Comparison of ENCODE assay signal across 15 cellular contexts in the genomic region with DNA sequence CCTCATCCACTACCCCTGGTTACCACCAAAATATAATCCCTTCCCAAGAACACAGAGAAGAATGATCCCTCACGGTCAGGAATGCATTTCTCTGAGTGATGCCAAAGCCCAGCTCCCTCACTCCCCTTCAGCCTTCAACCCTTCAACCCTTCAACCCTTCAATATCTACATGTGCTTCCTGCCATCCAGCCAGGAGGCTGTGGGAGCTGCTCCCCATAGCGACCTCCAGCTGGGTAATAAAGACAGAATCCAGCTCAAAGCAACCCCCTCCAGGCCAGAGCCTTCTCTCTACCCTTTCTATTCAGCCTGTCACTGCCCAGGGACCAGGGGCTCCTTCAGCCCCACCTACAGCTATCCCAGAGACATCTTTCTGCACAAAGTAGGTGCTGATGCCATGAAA. TPM values are rescaled to one million over a fixed set of nuclear protein-coding genes. Genes with fewer than 3 reads are reported as not detected.
A peak's percentile ranks its signal among the peaks of the same experiment; 100 is the strongest.
DNase-seq lines count a peak whose midpoint lies in the region; ATAC-seq and TF ChIP-seq lines count a peak whose summit lies in the region.
"Had no signal": no experiment of that assay in that cellular context is flagged by ENCODE, and none has a peak within 500 bp of the region (broad histone marks: within the 10 kb centered on the region; RNA-seq: fewer than 3 reads in every experiment).

No MANE protein-coding gene starts in this region.

- intact Hi-C loops in left ventricle myocardium superior (cut with micrococcal nuclease), result no loop called here

- H3K36me3 Mint-ChIP-seq in brain, result peaks cover 37% of the 10 kb centered on the region
- peaks cover 0 to 54% (median 7%) of the 10 kb centered on the region in 3 donors for H3K36me3 Mint-ChIP-seq in naive thymus-derived CD8-positive, alpha-beta T cell
- H3K36me3 Mint-ChIP-seq in type B pancreatic cell, result peaks cover 5% of the 10 kb centered on the region

- H3K27ac Mint-ChIP-seq in brain (peak overlapping the region; percentile 54 to 99 (median 85)), type B pancreatic cell (peak overlapping the region; percentile 73)
- H3K27ac Mint-ChIP-seq in naive thymus-derived CD8-positive, alpha-beta T cell, result peak overlapping the region; percentile 23 to 88 (median 70)

- POLR2A ChIA-PET in naive thymus-derived CD8-positive, alpha-beta T cell (lab: Charles Lee), result interaction anchor here (1.2 to 6.3 kb wide), 2 partner anchors 25 to 80 kb away, joined by 3 to 91 read pairs; partner anchors contain the start of gene ATG13

- peaks cover 37% of the 10 kb centered on the region for H3K36me3 ChIP-seq in right atrium auricular region
- H3K36me3 ChIP-seq in MG63, result peaks cover 30% of the 10 kb centered on the region

- DNase-seq in right atrium auricular region (ENCODE audit: low spot score) (no peak), left ventricle myocardium superior (no peak), type B pancreatic cell (ENCODE audit: extremely low spot score, unreplicated experiment) (no peak), MG63 (no peak), NCI-H748 treated with DMSO at 0.1 percent for 48 hours (lab: John Stamatoyannopoulos, UW) (no peak)
- no peak for DNase-seq in naive thymus-derived CD8-positive, alpha-beta T cell
- DNase-seq: central memory CD4-positive, alpha-beta T cell; MV-4-11; NCI-H524; SIG-M5; stimulated activated CD4-positive, alpha-beta T cell treated with anti-CD3 and anti-CD28 coated beads, Interleukin-12 subunit alpha, Interleukin-12 subunit beta, amount 100 ng/mL, for 4 hours had no signal

- H3K4me1 ChIP-seq in right atrium auricular region, result peaks cover 0 to 85% of the 10 kb centered on the region in 2 donors

- H3K27ac ChIP-seq in right atrium auricular region, result peak overlapping the region; percentile 94 to 96

- ATAC-seq in left ventricle myocardium superior, result no peak
- ATAC-seq in naive thymus-derived CD8-positive, alpha-beta T cell, result no peak
- ATAC-seq in HG03457 (IDR thresholded peaks at IDR 0.05; ENCODE audit: unreplicated experiment), result no peak

- H3K27me3 ChIP-seq in right atrium auricular region, result no peaks in the 10 kb centered on the region
- H3K27me3 ChIP-seq in MG63, result no peaks in the 10 kb centered on the region

- H3K9me3 Mint-ChIP-seq in brain (peaks cover 0 to 2% (median 0%) of the 10 kb centered on the region in 5 experiments), type B pancreatic cell (no peaks in the 10 kb centered on the region)
- no peaks in the 10 kb centered on the region for H3K9me3 Mint-ChIP-seq in naive thymus-derived CD8-positive, alpha-beta T cell

- H3K4me3 ChIP-seq in right atrium auricular region, result no peak overlapping the region
- H3K4me3 ChIP-seq in MG63, result no peak overlapping the region

- H3K4me1 Mint-ChIP-seq in brain (peaks cover 66% of the 10 kb centered on the region), type B pancreatic cell (ENCODE audit: unreplicated experiment) (peaks cover 33% of the 10 kb centered on the region)
- peaks cover 26 to 68% (median 48%) of the 10 kb centered on the region in 4 donors for H3K4me1 Mint-ChIP-seq in naive thymus-derived CD8-positive, alpha-beta T cell

- H3K27me3 Mint-ChIP-seq in brain (peaks cover 19% of the 10 kb centered on the region), type B pancreatic cell (no peaks in the 10 kb centered on the region)
- H3K27me3 Mint-ChIP-seq in naive thymus-derived CD8-positive, alpha-beta T cell, result no peaks in the 10 kb centered on the region

- H3K9me3 ChIP-seq in right atrium auricular region (no peaks in the 10 kb centered on the region), MG63 (no peaks in the 10 kb centered on the region; the same call in 1 of the 2 replicates)

- H3K4me3 Mint-ChIP-seq in brain (peak overlapping the region; percentile 33 to 99 (median 55)), type B pancreatic cell (peak overlapping the region; percentile 68)
- H3K4me3 Mint-ChIP-seq in naive thymus-derived CD8-positive, alpha-beta T cell, result peak overlapping the region; percentile 5 to 98 (median 64)

- TF ChIP-seq CTCF in right atrium auricular region (IDR thresholded peaks at IDR 0.05), result no peak
- no peak for TF ChIP-seq CTCF in brain (conservative IDR thresholded peaks at IDR 0.05)
- TF ChIP-seq CTCF in type B pancreatic cell (conservative IDR thresholded peaks at IDR 0.05), result no peak

RNA-seq across cellular contexts. Expression of gene ARHGAP1, which starts 2.7 kb away (rescaled TPM):
- 100 to 1,000 TPM in 1 of 2 donors, 10 to 100 TPM in 1; 88.1 to 117 TPM for total RNA-seq in right atrium auricular region
- 65.2 TPM for total RNA-seq in left ventricle myocardium superior
- 62.5 TPM for polyA plus RNA-seq in brain (ENCODE audit: insufficient read depth, low read depth, low replicate concordance)
- 10 to 100 TPM; 67.5 to 71.2 TPM for total RNA-seq in naive thymus-derived CD8-positive, alpha-beta T cell
- 10 to 100 TPM; 35.5 to 63.1 (median 43.5) TPM for polyA plus RNA-seq in naive thymus-derived CD8-positive, alpha-beta T cell
- 58.2 and 80.8 TPM in 2 replicates for total RNA-seq in type B pancreatic cell (ENCODE audit: low replicate concordance)
- 2.6 and 6.3 TPM in 2 replicates for total RNA-seq in MG63 (2014; rRNA removed; shearing (Covaris generic); ENCODE audit: low replicate concordance)

RNA-seq across cellular contexts. Expression of gene ZNF408, which starts 3.1 kb away (rescaled TPM):
- 1 to 10 TPM; 6.0 to 9.6 TPM for total RNA-seq in right atrium auricular region
- 7.1 TPM for total RNA-seq in left ventricle myocardium superior
- polyA plus RNA-seq in brain (ENCODE audit: insufficient read depth, low read depth, low replicate concordance), result 7.9 TPM
- 10 to 100 TPM; 21.4 to 26.5 TPM for total RNA-seq in naive thymus-derived CD8-positive, alpha-beta T cell
- polyA plus RNA-seq in naive thymus-derived CD8-positive, alpha-beta T cell, result 10 to 100 TPM in 1 of 3 donors, 1 to 10 TPM in 2; 6.3 to 11.7 (median 9.6) TPM
- 14.9 and 16.1 TPM in 2 replicates for total RNA-seq in type B pancreatic cell (ENCODE audit: low replicate concordance)
- total RNA-seq in MG63 (2014; rRNA removed; shearing (Covaris generic); ENCODE audit: low replicate concordance), result 8.0 and 16.1 TPM in 2 replicates

RNA-seq across cellular contexts. Expression of gene F2, which starts 21.3 kb away (rescaled TPM):
- total RNA-seq in right atrium auricular region, result not detected
- not detected for total RNA-seq in left ventricle myocardium superior
- polyA plus RNA-seq in brain (ENCODE audit: insufficient read depth, low read depth, low replicate concordance), result not detected
- not detected for total RNA-seq in naive thymus-derived CD8-positive, alpha-beta T cell
- not detected for polyA plus RNA-seq in naive thymus-derived CD8-positive, alpha-beta T cell
- total RNA-seq in type B pancreatic cell (ENCODE audit: low replicate concordance), result 9.5 and 12.1 TPM in 2 replicates
- total RNA-seq in MG63 (2014; rRNA removed; shearing (Covaris generic); ENCODE audit: low replicate concordance), result 0.46 TPM in 1 of 2 replicates, not detected in the other
- total RNA-seq: fibroblast of villous mesenchyme, lung microvascular endothelial cell had no signal
